In genomic region chr15:73228128-73228646, GRCh38 we compare ENCODE assay signal across 17 cellular contexts.
"Had no signal": no experiment of that assay in that cellular context is flagged by ENCODE, and none has a peak within 500 bp of the region (broad histone marks: within the 10 kb centered on the region; RNA-seq: fewer than 3 reads in every experiment).

No MANE protein-coding gene starts in this region.

- H3K36me3 ChIP-seq: ascending aorta, gastroesophageal sphincter, heart right ventricle, sigmoid colon, spleen, upper lobe of left lung had no signal

- DNase-seq: activated CD4-positive, alpha-beta T cell treated with anti-CD3 and anti-CD28 coated beads for 36 hours; activated CD4-positive, alpha-beta T cell treated with anti-CD3 and anti-CD28 coated beads, Interleukin-2, amount 50 U/mL, for 48 hours; activated naive CD4-positive, alpha-beta T cell treated with anti-CD3 and anti-CD28 coated beads for 36 hours; effector CD4-positive, alpha-beta T cell; heart right ventricle; immature natural killer cell; naive thymus-derived CD8-positive, alpha-beta T cell; sigmoid colon; spleen; stimulated activated CD4-positive, alpha-beta T cell treated with anti-CD3 and anti-CD28 coated beads, Interleukin-4, amount 100 ng/mL, for 4 hours; testis; upper lobe of left lung had no signal

- H3K9me3 ChIP-seq: ascending aorta, gastroesophageal sphincter, sigmoid colon, testis, upper lobe of left lung had no signal

- H3K27ac ChIP-seq: gastroesophageal sphincter, heart right ventricle, spleen, testis, upper lobe of left lung had no signal

- ATAC-seq: activated CD4-positive, alpha-beta T cell treated with anti-CD3 and anti-CD28 coated beads for 36 hours; esophagus mucosa; gastroesophageal sphincter; heart right ventricle; naive thymus-derived CD8-positive, alpha-beta T cell; stimulated activated memory B cell treated with anti-CD40 and anti-IgM and Interleukin-4, amounts not matched to agents 10 μg/mL and 1 μg/mL and 100 μg/mL, for 72 hours; WTC11 had no signal

- H3K4me1 ChIP-seq: spleen had no signal

- H3K27me3 ChIP-seq: ascending aorta, gastroesophageal sphincter, heart right ventricle, sigmoid colon, spleen, testis, upper lobe of left lung had no signal

- H3K4me3 ChIP-seq: ascending aorta, gastroesophageal sphincter, heart right ventricle, sigmoid colon, spleen, testis, upper lobe of left lung had no signal
